ENCODE assay signal across 9 cellular contexts in genomic region chr6:4732691-4733315, GRCh38. TPM values are rescaled to one million over a fixed set of nuclear protein-coding genes. Genes with fewer than 3 reads are reported as not detected.
A peak's percentile ranks its signal among the peaks of the same experiment; 100 is the strongest.
DNase-seq lines count a peak whose midpoint lies in the region; ATAC-seq and TF ChIP-seq lines count a peak whose summit lies in the region.
"Had no signal": no experiment of that assay in that cellular context is flagged by ENCODE, and none has a peak within 500 bp of the region (broad histone marks: within the 10 kb centered on the region; RNA-seq: fewer than 3 reads in every experiment).

No MANE protein-coding gene starts in this region.

- H2AK5ac ChIP-seq in mesendoderm (ENCODE audit: low read length): no peak overlapping the region

- no peaks in the 10 kb centered on the region for H3K36me3 Mint-ChIP-seq in CD8-positive, alpha-beta T cell
- H3K36me3 Mint-ChIP-seq in T-helper 17 cell (ENCODE audit: low read depth): no peaks in the 10 kb centered on the region
- H3K36me3 Mint-ChIP-seq: activated naive CD8-positive, alpha-beta T cell treated with anti-CD3 and anti-CD28 coated beads, Interleukin-2, amount 10 ng/mL, durations not matched to agents 7 days and 5 days had no signal

- DNase-seq in AG20443 (ENCODE audit: low spot score) (peak; percentile 85), NCI-H2029 treated with DMSO at 0.1 percent for 48 hours (lab: John Stamatoyannopoulos, UW) (peak; percentile 24), dedifferentiated amniotic fluid mesenchymal stem cell (ENCODE audit: extremely low spot score) (peak; percentile 72), mesendoderm (peak; percentile 96), T-helper 17 cell (no peak), midbrain (lab: John Stamatoyannopoulos, UW) (no peak)
- DNase-seq in CD8-positive, alpha-beta T cell: no peak
- DNase-seq: activated naive CD8-positive, alpha-beta T cell treated with anti-CD3 and anti-CD28 coated beads, Interleukin-2, amount 10 ng/mL, durations not matched to agents 7 days and 5 days had no signal

- no peaks in the 10 kb centered on the region for H3K27me3 ChIP-seq in mesendoderm (ENCODE audit: insufficient read depth, low read length, poor library complexity)
- no peaks in the 10 kb centered on the region for H3K27me3 ChIP-seq in CD8-positive, alpha-beta T cell (ENCODE audit: insufficient read depth, low read length)

- H3K23ac ChIP-seq in mesendoderm (ENCODE audit: low read length): no peak overlapping the region

- peaks cover 14% of the 10 kb centered on the region for H3K27me3 Mint-ChIP-seq in CD8-positive, alpha-beta T cell (ENCODE audit: low read depth)
- H3K27me3 Mint-ChIP-seq in T-helper 17 cell: peaks cover 52% of the 10 kb centered on the region

- H3K9me3 ChIP-seq in CD8-positive, alpha-beta T cell (ENCODE audit: low read length): no peaks in the 10 kb centered on the region
- H3K9me3 ChIP-seq in T-helper 17 cell (ENCODE audit: control insufficient read depth, low read length, poor library complexity, severe bottlenecking): no peaks in the 10 kb centered on the region

- no peak for TF ChIP-seq CTCF in CD8-positive, alpha-beta T cell (IDR thresholded peaks at IDR 0.05)

- H3K4me3 Mint-ChIP-seq in CD8-positive, alpha-beta T cell: no peak overlapping the region
- H3K4me3 Mint-ChIP-seq in T-helper 17 cell: no peak overlapping the region
- H3K4me3 Mint-ChIP-seq: activated naive CD8-positive, alpha-beta T cell treated with anti-CD3 and anti-CD28 coated beads, Interleukin-2, amount 10 ng/mL, durations not matched to agents 7 days and 5 days had no signal

- no peak overlapping the region for H3K4ac ChIP-seq in mesendoderm (ENCODE audit: low read depth, low read length)

- H3K18ac ChIP-seq in mesendoderm (ENCODE audit: low read length): no peak overlapping the region

- peaks cover 6% of the 10 kb centered on the region for H3K4me1 Mint-ChIP-seq in CD8-positive, alpha-beta T cell (ENCODE audit: low read depth)
- H3K4me1 Mint-ChIP-seq in T-helper 17 cell: peaks cover 12% of the 10 kb centered on the region

- H3K79me1 ChIP-seq in mesendoderm (ENCODE audit: low read length): no peaks in the 10 kb centered on the region

- peak overlapping the region; percentile 68 for H3K56ac ChIP-seq in mesendoderm (ENCODE audit: low read length)

- H4K5ac ChIP-seq in mesendoderm (ENCODE audit: low read length): no peak overlapping the region

- H2BK120ac ChIP-seq in mesendoderm (ENCODE audit: low read depth, low read length): no peak overlapping the region

- no peaks in the 10 kb centered on the region for H3K36me3 ChIP-seq in mesendoderm (ENCODE audit: control insufficient read depth, insufficient read depth, low read length)
- no peaks in the 10 kb centered on the region for H3K36me3 ChIP-seq in CD8-positive, alpha-beta T cell (ENCODE audit: insufficient read depth, low read length)

- H2BK5ac ChIP-seq in mesendoderm (ENCODE audit: low read length): no peak overlapping the region

- no peak overlapping the region for H3K27ac Mint-ChIP-seq in CD8-positive, alpha-beta T cell
- no peak overlapping the region for H3K27ac Mint-ChIP-seq in T-helper 17 cell
- H3K27ac Mint-ChIP-seq: activated naive CD8-positive, alpha-beta T cell treated with anti-CD3 and anti-CD28 coated beads, Interleukin-2, amount 10 ng/mL, durations not matched to agents 7 days and 5 days had no signal

- no peak overlapping the region for H3K9ac ChIP-seq in mesendoderm (ENCODE audit: low read length)

- H2BK15ac ChIP-seq in mesendoderm (replicated peaks; ENCODE audit: low read depth): no peak overlapping the region

- no peak overlapping the region for H3K4me3 ChIP-seq in mesendoderm (ENCODE audit: low read length)
- H3K4me3 ChIP-seq in CD8-positive, alpha-beta T cell (ENCODE audit: low read depth, low read length): no peak overlapping the region

- no CpG with 5 or more reads among the region's 10 CpGs for WGBS in mesendoderm (ENCODE audit: extremely low coverage, insufficient coverage, low lambda C conversion rate)

- no peaks in the 10 kb centered on the region for H3K4me1 ChIP-seq in mesendoderm (ENCODE audit: control insufficient read depth, low read depth, low read length)
- H3K4me1 ChIP-seq in CD8-positive, alpha-beta T cell (ENCODE audit: insufficient read depth, low read length): no peaks in the 10 kb centered on the region

- no peak for ATAC-seq in HG02870 (IDR thresholded peaks at IDR 0.05; ENCODE audit: unreplicated experiment)
- no peak for ATAC-seq in CD8-positive, alpha-beta T cell
- no peak for ATAC-seq in T-helper 17 cell

- no peaks in the 10 kb centered on the region for H3K9me3 Mint-ChIP-seq in CD8-positive, alpha-beta T cell
- H3K9me3 Mint-ChIP-seq: activated naive CD8-positive, alpha-beta T cell treated with anti-CD3 and anti-CD28 coated beads, Interleukin-2, amount 10 ng/mL, durations not matched to agents 7 days and 5 days had no signal

- intact Hi-C loops in CD8-positive, alpha-beta T cell (cut with DNase I, micrococcal nuclease): no loop called here

- CTCF ChIA-PET in CD8-positive, alpha-beta T cell (lab: Charles Lee): no interaction called here

- H4K8ac ChIP-seq in mesendoderm (ENCODE audit: low read depth, low read length): no peak overlapping the region

- POLR2A ChIA-PET in CD8-positive, alpha-beta T cell (lab: Charles Lee): no interaction called here

- no peaks in the 10 kb centered on the region for H3K79me2 ChIP-seq in mesendoderm (ENCODE audit: control insufficient read depth, insufficient read depth, low read length)

- no peak overlapping the region for H3K27ac ChIP-seq in mesendoderm (ENCODE audit: low read depth, low read length)
- H3K27ac ChIP-seq in CD8-positive, alpha-beta T cell (ENCODE audit: low read depth, low read length): no peak overlapping the region

- H3K4me2 ChIP-seq in mesendoderm (ENCODE audit: low read length): no peak overlapping the region

RNA-seq across cellular contexts. Expression of gene CDYL, which starts 43.4 kb away (rescaled TPM):
- polyA plus RNA-seq in mesendoderm (2013, experiment 1 of 2): 72.2 TPM
- 80.5 TPM for polyA plus RNA-seq in mesendoderm (2013, experiment 2 of 2)
- 10 to 100 TPM; 35.9 to 36.3 TPM for total RNA-seq in CD8-positive, alpha-beta T cell
- 10 to 100 TPM; 21.2 to 31.5 TPM for total RNA-seq in T-helper 17 cell

Comparison
In these comparisons a context has a peak if more than half of its experiments do, and no peak if none do; other contexts are left out.
1. DNase-seq: peak in AG20443 (single experiment), NCI-H2029 treated with DMSO at 0.1 percent for 48 hours (single experiment), dedifferentiated amniotic fluid mesenchymal stem cell (single experiment) and mesendoderm (single experiment); none in CD8-positive, alpha-beta T cell (0 of 7), T-helper 17 cell (0 of 3) and midbrain (single experiment).